Comparison of ENCODE assay signal across 1 cellular context in the genomic region with DNA sequence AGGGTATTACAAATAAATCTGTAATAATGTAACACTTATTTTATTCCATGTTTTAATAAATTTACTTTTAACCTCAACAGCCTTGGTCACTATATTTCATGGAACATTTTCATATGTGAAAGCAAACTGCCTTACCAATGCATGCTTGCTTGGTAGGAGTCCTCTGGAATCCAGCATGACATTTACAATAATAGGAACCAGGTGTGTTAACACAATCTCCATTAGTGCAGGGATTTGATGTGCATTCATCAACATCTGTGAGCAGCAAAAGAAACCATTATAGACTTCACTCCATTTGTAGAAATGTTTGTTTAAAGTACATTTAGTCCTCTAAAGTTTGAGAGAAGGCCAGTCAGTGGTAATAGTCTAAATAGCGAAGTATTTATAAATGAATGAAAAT.
TF ChIP-seq lines count a peak whose summit lies in the region.

No MANE protein-coding gene starts in this region.

TF ChIP-seq in IMR-90, 13 proteins besides CTCF, POLR2A, EP300 and RAD21 (continued from another document):
- TF ChIP-seq, protein P1, sequence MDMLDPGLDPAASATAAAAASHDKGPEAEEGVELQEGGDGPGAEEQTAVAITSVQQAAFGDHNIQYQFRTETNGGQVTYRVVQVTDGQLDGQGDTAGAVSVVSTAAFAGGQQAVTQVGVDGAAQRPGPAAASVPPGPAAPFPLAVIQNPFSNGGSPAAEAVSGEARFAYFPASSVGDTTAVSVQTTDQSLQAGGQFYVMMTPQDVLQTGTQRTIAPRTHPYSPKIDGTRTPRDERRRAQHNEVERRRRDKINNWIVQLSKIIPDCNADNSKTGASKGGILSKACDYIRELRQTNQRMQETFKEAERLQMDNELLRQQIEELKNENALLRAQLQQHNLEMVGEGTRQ (IDR thresholded peaks at IDR 0.05; ENCODE audit: low read depth, low read length): no peak
